1 cellular context compared by ENCODE assay signal in genomic region chr7:100124301-100125229, GRCh38.
TF ChIP-seq lines count a peak whose summit lies in the region.

No MANE protein-coding gene starts in this region.

TF ChIP-seq in K562, 482 proteins besides CTCF, POLR2A, EP300 and RAD21 (continued from another document and continues in another):
- TF ChIP-seq, protein P1, sequence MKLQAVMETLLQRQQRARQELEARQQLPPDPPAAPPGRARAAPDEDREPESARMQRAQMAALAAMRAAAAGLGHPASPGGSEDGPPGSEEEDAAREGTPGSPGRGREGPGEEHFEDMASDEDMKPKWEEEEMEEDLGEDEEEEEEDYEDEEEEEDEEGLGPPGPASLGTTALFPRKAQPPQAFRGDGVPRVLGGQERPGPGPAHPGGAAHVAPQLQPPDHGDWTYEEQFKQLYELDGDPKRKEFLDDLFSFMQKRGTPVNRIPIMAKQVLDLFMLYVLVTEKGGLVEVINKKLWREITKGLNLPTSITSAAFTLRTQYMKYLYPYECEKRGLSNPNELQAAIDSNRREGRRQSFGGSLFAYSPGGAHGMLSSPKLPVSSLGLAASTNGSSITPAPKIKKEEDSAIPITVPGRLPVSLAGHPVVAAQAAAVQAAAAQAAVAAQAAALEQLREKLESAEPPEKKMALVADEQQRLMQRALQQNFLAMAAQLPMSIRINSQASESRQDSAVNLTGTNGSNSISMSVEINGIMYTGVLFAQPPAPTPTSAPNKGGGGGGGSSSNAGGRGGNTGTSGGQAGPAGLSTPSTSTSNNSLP (IDR thresholded peaks at IDR 0.05; ENCODE audit: borderline replicate concordance, low read depth, low read length) = no peak
- TF ChIP-seq ZFX (CRISPR knock-in tag; IDR thresholded peaks at IDR 0.05) = no peak
- no peak for TF ChIP-seq ATF1 (CRISPR knock-in tag; IDR thresholded peaks at IDR 0.05)
- TF ChIP-seq ATF1 (tag; IDR thresholded peaks at IDR 0.05) = no peak; the same call in 1 of the 2 replicates
- TF ChIP-seq SNRNP70 (optimal IDR thresholded peaks at IDR 0.05; ENCODE audit: low read depth, low read length) = no peak
- TF ChIP-seq CBFB (CRISPR knock-in tag; IDR thresholded peaks at IDR 0.05) = no peak
- TF ChIP-seq BCL6 (CRISPR knock-in tag; IDR thresholded peaks at IDR 0.05) = no peak
- TF ChIP-seq, protein P2, sequence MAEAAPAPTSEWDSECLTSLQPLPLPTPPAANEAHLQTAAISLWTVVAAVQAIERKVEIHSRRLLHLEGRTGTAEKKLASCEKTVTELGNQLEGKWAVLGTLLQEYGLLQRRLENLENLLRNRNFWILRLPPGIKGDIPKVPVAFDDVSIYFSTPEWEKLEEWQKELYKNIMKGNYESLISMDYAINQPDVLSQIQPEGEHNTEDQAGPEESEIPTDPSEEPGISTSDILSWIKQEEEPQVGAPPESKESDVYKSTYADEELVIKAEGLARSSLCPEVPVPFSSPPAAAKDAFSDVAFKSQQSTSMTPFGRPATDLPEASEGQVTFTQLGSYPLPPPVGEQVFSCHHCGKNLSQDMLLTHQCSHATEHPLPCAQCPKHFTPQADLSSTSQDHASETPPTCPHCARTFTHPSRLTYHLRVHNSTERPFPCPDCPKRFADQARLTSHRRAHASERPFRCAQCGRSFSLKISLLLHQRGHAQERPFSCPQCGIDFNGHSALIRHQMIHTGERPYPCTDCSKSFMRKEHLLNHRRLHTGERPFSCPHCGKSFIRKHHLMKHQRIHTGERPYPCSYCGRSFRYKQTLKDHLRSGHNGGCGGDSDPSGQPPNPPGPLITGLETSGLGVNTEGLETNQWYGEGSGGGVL (CRISPR knock-in tag; IDR thresholded peaks at IDR 0.05) = no peak
- no peak for TF ChIP-seq ZNF655 (CRISPR knock-in tag; IDR thresholded peaks at IDR 0.05)
- no peak for TF ChIP-seq TAL1 (IDR thresholded peaks at IDR 0.05)
- no peak for TF ChIP-seq RFX1 (IDR thresholded peaks at IDR 0.05)
- TF ChIP-seq, protein P3, sequence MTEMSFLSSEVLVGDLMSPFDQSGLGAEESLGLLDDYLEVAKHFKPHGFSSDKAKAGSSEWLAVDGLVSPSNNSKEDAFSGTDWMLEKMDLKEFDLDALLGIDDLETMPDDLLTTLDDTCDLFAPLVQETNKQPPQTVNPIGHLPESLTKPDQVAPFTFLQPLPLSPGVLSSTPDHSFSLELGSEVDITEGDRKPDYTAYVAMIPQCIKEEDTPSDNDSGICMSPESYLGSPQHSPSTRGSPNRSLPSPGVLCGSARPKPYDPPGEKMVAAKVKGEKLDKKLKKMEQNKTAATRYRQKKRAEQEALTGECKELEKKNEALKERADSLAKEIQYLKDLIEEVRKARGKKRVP (CRISPR knock-in tag; IDR thresholded peaks at IDR 0.05) = no peak
- no peak for TF ChIP-seq RBM14 (IDR thresholded peaks at IDR 0.05; ENCODE audit: borderline replicate concordance, insufficient read depth, low read depth, low read length)
- TF ChIP-seq CBFA2T2 (conservative IDR thresholded peaks at IDR 0.05) = no peak
- TF ChIP-seq ZNF695 (CRISPR knock-in tag; IDR thresholded peaks at IDR 0.05) = no peak
- no peak for TF ChIP-seq YBX1 (IDR thresholded peaks at IDR 0.05)
- TF ChIP-seq CEBPG (CRISPR knock-in tag; IDR thresholded peaks at IDR 0.05) = no peak
- TF ChIP-seq CEBPG (tag; conservative IDR thresholded peaks at IDR 0.05 in 1 of 2, IDR thresholded peaks at IDR 0.05 in 1 of 2) = no peak
- TF ChIP-seq TSHZ1 (CRISPR knock-in tag; IDR thresholded peaks at IDR 0.05) = no peak
- no peak for TF ChIP-seq ZNF143 (CRISPR knock-in tag; IDR thresholded peaks at IDR 0.05)
- TF ChIP-seq ZNF232 (CRISPR knock-in tag; IDR thresholded peaks at IDR 0.05) = no peak
- no peak for TF ChIP-seq VEZF1 (CRISPR knock-in tag; IDR thresholded peaks at IDR 0.05)
- TF ChIP-seq ASH1L (IDR thresholded peaks at IDR 0.05; ENCODE audit: borderline replicate concordance, low read depth, partially characterized antibody) = no peak
- TF ChIP-seq ZBTB33 (CRISPR knock-in tag; IDR thresholded peaks at IDR 0.05) = no peak
- TF ChIP-seq TRIM25 (IDR thresholded peaks at IDR 0.05; ENCODE audit: borderline replicate concordance) = no peak
- TF ChIP-seq JUN (IDR thresholded peaks at IDR 0.05; ENCODE audit: borderline replicate concordance, low read depth, low read length) = no peak
- TF ChIP-seq JUN (CRISPR knock-in tag; IDR thresholded peaks at IDR 0.05; ENCODE audit: borderline replicate concordance) = no peak
- TF ChIP-seq MTA1 (IDR thresholded peaks at IDR 0.05; ENCODE audit: borderline replicate concordance) = no peak
- TF ChIP-seq, protein P4, sequence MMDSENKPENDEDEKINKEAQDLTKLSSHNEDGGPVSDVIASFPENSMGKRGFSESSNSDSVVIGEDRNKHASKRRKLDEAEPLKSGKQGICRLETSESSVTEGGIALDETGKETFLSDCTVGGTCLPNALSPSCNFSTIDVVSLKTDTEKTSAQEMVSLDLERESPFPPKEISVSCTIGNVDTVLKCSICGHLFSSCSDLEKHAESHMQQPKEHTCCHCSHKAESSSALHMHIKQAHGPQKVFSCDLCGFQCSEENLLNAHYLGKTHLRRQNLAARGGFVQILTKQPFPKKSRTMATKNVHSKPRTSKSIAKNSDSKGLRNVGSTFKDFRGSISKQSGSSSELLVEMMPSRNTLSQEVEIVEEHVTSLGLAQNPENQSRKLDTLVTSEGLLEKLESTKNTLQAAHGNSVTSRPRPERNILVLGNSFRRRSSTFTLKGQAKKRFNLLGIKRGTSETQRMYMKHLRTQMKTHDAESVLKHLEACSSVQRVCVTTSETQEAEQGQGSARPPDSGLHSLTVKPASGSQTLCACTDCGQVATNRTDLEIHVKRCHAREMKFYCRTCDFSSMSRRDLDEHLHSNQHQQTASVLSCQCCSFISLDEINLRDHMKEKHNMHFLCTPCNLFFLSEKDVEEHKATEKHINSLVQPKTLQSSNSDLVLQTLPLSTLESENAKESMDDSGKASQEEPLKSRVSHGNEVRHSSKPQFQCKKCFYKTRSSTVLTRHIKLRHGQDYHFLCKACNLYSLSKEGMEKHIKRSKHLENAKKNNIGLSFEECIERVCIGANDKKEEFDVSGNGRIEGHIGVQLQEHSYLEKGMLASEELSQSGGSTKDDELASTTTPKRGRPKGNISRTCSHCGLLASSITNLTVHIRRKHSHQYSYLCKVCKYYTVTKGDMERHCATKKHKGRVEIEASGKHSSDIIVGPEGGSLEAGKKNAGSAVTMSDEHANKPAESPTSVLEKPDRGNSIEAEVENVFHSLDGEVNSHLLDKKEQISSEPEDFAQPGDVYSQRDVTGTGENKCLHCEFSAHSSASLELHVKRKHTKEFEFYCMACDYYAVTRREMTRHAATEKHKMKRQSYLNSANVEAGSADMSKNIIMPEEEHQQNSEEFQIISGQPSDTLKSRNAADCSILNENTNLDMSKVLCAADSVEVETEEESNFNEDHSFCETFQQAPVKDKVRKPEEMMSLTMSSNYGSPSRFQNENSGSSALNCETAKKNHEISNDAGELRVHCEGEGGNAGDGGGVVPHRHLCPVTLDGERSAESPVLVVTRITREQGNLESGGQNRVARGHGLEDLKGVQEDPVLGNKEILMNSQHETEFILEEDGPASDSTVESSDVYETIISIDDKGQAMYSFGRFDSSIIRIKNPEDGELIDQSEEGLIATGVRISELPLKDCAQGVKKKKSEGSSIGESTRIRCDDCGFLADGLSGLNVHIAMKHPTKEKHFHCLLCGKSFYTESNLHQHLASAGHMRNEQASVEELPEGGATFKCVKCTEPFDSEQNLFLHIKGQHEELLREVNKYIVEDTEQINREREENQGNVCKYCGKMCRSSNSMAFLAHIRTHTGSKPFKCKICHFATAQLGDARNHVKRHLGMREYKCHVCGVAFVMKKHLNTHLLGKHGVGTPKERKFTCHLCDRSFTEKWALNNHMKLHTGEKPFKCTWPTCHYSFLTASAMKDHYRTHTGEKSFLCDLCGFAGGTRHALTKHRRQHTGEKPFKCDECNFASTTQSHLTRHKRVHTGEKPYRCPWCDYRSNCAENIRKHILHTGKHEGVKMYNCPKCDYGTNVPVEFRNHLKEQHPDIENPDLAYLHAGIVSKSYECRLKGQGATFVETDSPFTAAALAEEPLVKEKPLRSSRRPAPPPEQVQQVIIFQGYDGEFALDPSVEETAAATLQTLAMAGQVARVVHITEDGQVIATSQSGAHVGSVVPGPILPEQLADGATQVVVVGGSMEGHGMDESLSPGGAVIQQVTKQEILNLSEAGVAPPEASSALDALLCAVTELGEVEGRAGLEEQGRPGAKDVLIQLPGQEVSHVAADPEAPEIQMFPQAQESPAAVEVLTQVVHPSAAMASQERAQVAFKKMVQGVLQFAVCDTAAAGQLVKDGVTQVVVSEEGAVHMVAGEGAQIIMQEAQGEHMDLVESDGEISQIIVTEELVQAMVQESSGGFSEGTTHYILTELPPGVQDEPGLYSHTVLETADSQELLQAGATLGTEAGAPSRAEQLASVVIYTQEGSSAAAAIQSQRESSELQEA (IDR thresholded peaks at IDR 0.05; ENCODE audit: low read depth) = no peak
- no peak for TF ChIP-seq ZNF764 (CRISPR knock-in tag; IDR thresholded peaks at IDR 0.05; ENCODE audit: low read depth)
- TF ChIP-seq ZNF699 (CRISPR knock-in tag; IDR thresholded peaks at IDR 0.05; ENCODE audit: insufficient replicate concordance) = no peak
- no peak for TF ChIP-seq ZNF76 (CRISPR knock-in tag; IDR thresholded peaks at IDR 0.05; ENCODE audit: borderline replicate concordance)
- TF ChIP-seq RNF2 (IDR thresholded peaks at IDR 0.05) = no peak
- TF ChIP-seq TRIM24 (IDR thresholded peaks at IDR 0.05) = no peak
- TF ChIP-seq RUNX1 (IDR thresholded peaks at IDR 0.05; ENCODE audit: low read depth) = no peak
- TF ChIP-seq ZNF165 (CRISPR knock-in tag; IDR thresholded peaks at IDR 0.05; ENCODE audit: borderline replicate concordance) = no peak
- no peak for TF ChIP-seq SMC3 (conservative IDR thresholded peaks at IDR 0.05; ENCODE audit: insufficient read depth, low read depth, low read length)
- no peak for TF ChIP-seq NR2F6 (CRISPR knock-in tag; IDR thresholded peaks at IDR 0.05)
